28 cellular contexts compared by ENCODE assay signal in the genomic region with DNA sequence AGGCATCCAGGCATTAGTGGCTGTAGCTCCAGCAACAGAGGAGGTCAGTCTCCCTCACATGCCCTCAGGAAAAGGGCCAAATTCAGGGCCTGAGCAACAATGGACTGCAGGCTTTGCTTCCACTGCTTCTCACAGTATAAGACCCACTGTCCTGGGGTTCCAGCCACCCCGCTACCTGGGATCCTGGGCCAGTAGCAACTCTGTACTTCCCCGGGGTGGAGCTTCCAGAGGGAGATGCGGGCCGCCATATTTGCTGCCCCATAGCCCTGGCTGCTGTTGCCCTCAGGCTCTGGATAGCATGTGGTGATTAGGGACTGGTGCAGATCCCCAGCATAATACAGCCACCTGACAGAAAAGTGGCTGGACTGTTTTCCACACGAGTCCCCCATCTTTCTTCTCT.
"Had no signal": no experiment of that assay in that cellular context is flagged by ENCODE, and none has a peak within 500 bp of the region (broad histone marks: within the 10 kb centered on the region; RNA-seq: fewer than 3 reads in every experiment).

No MANE protein-coding gene starts in this region.

- H3K9me3 Mint-ChIP-seq: dendritic cell treated with granulocyte-macrophage colony-stimulating factor and Interleukin-4, amounts not matched to agents 40 ng/mL and 50 ng/mL, for 4 days; endodermal cell had no signal

- H3K4me3 Mint-ChIP-seq: dendritic cell treated with granulocyte-macrophage colony-stimulating factor and Interleukin-4, amounts not matched to agents 40 ng/mL and 50 ng/mL, for 4 days; effector memory CD8-positive, alpha-beta T cell; endodermal cell had no signal

- H3K27me3 ChIP-seq: colonic mucosa, foreskin keratinocyte, gastrocnemius medialis, heart left ventricle had no signal

- H3K4me3 ChIP-seq: colonic mucosa, coronary artery, dorsolateral prefrontal cortex, esophagus muscularis mucosa, esophagus squamous epithelium, gastrocnemius medialis, gastroesophageal sphincter, heart left ventricle, heart right ventricle had no signal

- DNase-seq: colonic mucosa; cortex of kidney; dermis blood vessel endothelial cell; dorsolateral prefrontal cortex; effector CD4-positive, alpha-beta T cell; effector memory CD4-positive, alpha-beta T cell; effector memory CD8-positive, alpha-beta T cell; endodermal cell; erythroblast; esophagus squamous epithelium; foreskin fibroblast; foreskin keratinocyte; foreskin melanocyte; gastrocnemius medialis; glutamatergic neuron; head of caudate nucleus; heart left ventricle; heart right ventricle had no signal

- FAIRE-seq: colon, endometrium, endothelial cell of umbilical vein, frontal cortex had no signal

- H3K36me3 ChIP-seq: colonic mucosa, esophagus muscularis mucosa, esophagus squamous epithelium, gastrocnemius medialis, gastroesophageal sphincter, heart left ventricle, heart right ventricle had no signal

- H3K27me3 Mint-ChIP-seq: dendritic cell treated with granulocyte-macrophage colony-stimulating factor and Interleukin-4, amounts not matched to agents 40 ng/mL and 50 ng/mL, for 4 days had no signal

- ATAC-seq: effector memory CD8-positive, alpha-beta T cell; esophagus mucosa; foreskin keratinocyte; gastrocnemius medialis; gastroesophageal sphincter; heart left ventricle; heart right ventricle had no signal

- H3K9me3 ChIP-seq: colonic mucosa, esophagus squamous epithelium, gastrocnemius medialis, gastroesophageal sphincter had no signal

- H3K4me1 Mint-ChIP-seq: endodermal cell had no signal

- H3K4me1 ChIP-seq: colonic mucosa, esophagus muscularis mucosa, esophagus squamous epithelium, foreskin keratinocyte, gastrocnemius medialis, gastroesophageal sphincter, heart left ventricle, heart right ventricle had no signal

- H3K27ac ChIP-seq: colonic mucosa, coronary artery, dorsolateral prefrontal cortex, epithelial cell of prostate, esophagus muscularis mucosa, esophagus squamous epithelium, foreskin keratinocyte, gastrocnemius medialis, gastroesophageal sphincter, heart left ventricle, heart right ventricle had no signal

- H3K27ac Mint-ChIP-seq: dendritic cell treated with granulocyte-macrophage colony-stimulating factor and Interleukin-4, amounts not matched to agents 40 ng/mL and 50 ng/mL, for 4 days; effector memory CD8-positive, alpha-beta T cell; endodermal cell had no signal
